Comparison of ENCODE assay signal across 1 cellular context in the genomic region with DNA sequence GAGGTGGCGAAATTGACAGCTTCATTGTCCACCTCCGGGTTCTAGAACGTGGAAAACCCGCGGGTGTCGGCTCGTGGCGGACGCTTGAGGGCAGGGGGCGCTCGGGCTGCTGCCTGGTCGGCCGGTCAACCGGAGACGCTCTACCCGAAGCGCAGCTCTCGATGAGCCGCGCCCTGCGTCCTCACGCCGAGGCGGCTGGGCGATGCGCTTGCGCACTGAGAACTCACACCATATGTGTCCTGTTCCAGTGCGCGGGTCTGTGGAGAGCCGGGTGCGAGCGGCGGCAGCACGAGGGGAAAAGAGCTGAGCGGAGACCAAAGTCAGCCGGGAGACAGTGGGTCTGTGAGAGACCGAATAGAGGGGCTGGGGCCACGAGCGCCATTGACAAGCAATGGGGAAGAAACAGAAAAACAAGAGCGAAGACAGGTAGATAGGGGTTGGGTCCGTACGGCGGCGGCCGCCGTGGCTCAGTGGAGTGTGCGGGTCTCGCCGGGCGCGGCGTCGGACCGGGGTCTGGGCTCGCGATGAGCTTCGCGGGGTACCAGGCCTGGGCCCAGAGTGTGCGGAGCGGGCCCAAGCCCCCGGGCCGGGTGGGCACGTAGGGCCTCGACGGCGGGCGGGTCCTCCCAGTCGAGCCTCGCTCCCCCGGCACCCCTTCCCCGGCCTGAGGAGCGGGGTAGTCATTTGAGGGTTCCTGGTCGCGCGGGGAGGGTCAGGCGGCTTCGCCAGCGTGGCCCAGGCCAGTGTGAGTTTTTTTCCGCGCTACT.
TF ChIP-seq lines count a peak whose summit lies in the region.

A gene with protein sequence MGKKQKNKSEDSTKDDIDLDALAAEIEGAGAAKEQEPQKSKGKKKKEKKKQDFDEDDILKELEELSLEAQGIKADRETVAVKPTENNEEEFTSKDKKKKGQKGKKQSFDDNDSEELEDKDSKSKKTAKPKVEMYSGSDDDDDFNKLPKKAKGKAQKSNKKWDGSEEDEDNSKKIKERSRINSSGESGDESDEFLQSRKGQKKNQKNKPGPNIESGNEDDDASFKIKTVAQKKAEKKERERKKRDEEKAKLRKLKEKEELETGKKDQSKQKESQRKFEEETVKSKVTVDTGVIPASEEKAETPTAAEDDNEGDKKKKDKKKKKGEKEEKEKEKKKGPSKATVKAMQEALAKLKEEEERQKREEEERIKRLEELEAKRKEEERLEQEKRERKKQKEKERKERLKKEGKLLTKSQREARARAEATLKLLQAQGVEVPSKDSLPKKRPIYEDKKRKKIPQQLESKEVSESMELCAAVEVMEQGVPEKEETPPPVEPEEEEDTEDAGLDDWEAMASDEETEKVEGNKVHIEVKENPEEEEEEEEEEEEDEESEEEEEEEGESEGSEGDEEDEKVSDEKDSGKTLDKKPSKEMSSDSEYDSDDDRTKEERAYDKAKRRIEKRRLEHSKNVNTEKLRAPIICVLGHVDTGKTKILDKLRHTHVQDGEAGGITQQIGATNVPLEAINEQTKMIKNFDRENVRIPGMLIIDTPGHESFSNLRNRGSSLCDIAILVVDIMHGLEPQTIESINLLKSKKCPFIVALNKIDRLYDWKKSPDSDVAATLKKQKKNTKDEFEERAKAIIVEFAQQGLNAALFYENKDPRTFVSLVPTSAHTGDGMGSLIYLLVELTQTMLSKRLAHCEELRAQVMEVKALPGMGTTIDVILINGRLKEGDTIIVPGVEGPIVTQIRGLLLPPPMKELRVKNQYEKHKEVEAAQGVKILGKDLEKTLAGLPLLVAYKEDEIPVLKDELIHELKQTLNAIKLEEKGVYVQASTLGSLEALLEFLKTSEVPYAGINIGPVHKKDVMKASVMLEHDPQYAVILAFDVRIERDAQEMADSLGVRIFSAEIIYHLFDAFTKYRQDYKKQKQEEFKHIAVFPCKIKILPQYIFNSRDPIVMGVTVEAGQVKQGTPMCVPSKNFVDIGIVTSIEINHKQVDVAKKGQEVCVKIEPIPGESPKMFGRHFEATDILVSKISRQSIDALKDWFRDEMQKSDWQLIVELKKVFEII (plus strand): TSS at position 226 of the 767 bp plus-strand sequence. CDS start 166 bp downstream, at position 392.

TF ChIP-seq in HEK293, 187 proteins besides CTCF, POLR2A, EP300 and RAD21 (continued from another document and continues in another):
- TF ChIP-seq, protein P1, sequence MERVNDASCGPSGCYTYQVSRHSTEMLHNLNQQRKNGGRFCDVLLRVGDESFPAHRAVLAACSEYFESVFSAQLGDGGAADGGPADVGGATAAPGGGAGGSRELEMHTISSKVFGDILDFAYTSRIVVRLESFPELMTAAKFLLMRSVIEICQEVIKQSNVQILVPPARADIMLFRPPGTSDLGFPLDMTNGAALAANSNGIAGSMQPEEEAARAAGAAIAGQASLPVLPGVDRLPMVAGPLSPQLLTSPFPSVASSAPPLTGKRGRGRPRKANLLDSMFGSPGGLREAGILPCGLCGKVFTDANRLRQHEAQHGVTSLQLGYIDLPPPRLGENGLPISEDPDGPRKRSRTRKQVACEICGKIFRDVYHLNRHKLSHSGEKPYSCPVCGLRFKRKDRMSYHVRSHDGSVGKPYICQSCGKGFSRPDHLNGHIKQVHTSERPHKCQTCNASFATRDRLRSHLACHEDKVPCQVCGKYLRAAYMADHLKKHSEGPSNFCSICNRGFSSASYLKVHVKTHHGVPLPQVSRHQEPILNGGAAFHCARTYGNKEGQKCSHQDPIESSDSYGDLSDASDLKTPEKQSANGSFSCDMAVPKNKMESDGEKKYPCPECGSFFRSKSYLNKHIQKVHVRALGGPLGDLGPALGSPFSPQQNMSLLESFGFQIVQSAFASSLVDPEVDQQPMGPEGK (tag by site-specific recombination; IDR thresholded peaks at IDR 0.05), result peak; percentile 13; the same call in 1 of the 2 replicates
- no peak for TF ChIP-seq MEIS1 (CRISPR knock-in tag; IDR thresholded peaks at IDR 0.05; ENCODE audit: borderline replicate concordance)
- TF ChIP-seq ZNF292 (tag by site-specific recombination; IDR thresholded peaks at IDR 0.05; ENCODE audit: borderline replicate concordance, low read depth), result no peak
- TF ChIP-seq, protein P2, sequence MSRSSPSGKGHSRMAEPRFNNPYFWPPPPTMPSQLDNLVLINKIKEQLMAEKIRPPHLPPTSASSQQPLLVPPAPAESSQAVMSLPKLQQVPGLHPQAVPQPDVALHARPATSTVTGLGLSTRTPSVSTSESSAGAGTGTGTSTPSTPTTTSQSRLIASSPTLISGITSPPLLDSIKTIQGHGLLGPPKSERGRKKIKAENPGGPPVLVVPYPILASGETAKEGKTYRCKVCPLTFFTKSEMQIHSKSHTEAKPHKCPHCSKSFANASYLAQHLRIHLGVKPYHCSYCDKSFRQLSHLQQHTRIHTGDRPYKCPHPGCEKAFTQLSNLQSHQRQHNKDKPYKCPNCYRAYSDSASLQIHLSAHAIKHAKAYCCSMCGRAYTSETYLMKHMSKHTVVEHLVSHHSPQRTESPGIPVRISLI (tag by site-specific recombination; IDR thresholded peaks at IDR 0.05), result peak; percentile 38; the same call in 1 of the 2 replicates
- no peak for TF ChIP-seq PRDM1 (tag by site-specific recombination; IDR thresholded peaks at IDR 0.05)
- 0 out of 2 replicates have a peak, but pooled peaks have one; percentile 28 for TF ChIP-seq ZNF843 (tag by site-specific recombination; IDR thresholded peaks at IDR 0.05)
- peak; percentile 50 for TF ChIP-seq ZNF76 (tag by site-specific recombination; IDR thresholded peaks at IDR 0.05; ENCODE audit: borderline replicate concordance, low read depth)
- TF ChIP-seq ZNF354C (tag by site-specific recombination; IDR thresholded peaks at IDR 0.05; ENCODE audit: borderline replicate concordance, low read depth), result no peak
- 0 out of 2 replicates have a peak, but pooled peaks have one; percentile 6 for TF ChIP-seq ZIC2 (tag by site-specific recombination; IDR thresholded peaks at IDR 0.05)
- TF ChIP-seq HOXA7 (CRISPR knock-in tag; IDR thresholded peaks at IDR 0.05; ENCODE audit: borderline replicate concordance), result no peak
- no peak; the same call in 1 of the 2 replicates for TF ChIP-seq ZNF629 (tag by site-specific recombination; IDR thresholded peaks at IDR 0.05)
- no peak for TF ChIP-seq KLF1 (tag by site-specific recombination; IDR thresholded peaks at IDR 0.05)
- no peak for TF ChIP-seq ZNF529 (tag by site-specific recombination; IDR thresholded peaks at IDR 0.05; ENCODE audit: insufficient replicate concordance)
- TF ChIP-seq, protein P3, sequence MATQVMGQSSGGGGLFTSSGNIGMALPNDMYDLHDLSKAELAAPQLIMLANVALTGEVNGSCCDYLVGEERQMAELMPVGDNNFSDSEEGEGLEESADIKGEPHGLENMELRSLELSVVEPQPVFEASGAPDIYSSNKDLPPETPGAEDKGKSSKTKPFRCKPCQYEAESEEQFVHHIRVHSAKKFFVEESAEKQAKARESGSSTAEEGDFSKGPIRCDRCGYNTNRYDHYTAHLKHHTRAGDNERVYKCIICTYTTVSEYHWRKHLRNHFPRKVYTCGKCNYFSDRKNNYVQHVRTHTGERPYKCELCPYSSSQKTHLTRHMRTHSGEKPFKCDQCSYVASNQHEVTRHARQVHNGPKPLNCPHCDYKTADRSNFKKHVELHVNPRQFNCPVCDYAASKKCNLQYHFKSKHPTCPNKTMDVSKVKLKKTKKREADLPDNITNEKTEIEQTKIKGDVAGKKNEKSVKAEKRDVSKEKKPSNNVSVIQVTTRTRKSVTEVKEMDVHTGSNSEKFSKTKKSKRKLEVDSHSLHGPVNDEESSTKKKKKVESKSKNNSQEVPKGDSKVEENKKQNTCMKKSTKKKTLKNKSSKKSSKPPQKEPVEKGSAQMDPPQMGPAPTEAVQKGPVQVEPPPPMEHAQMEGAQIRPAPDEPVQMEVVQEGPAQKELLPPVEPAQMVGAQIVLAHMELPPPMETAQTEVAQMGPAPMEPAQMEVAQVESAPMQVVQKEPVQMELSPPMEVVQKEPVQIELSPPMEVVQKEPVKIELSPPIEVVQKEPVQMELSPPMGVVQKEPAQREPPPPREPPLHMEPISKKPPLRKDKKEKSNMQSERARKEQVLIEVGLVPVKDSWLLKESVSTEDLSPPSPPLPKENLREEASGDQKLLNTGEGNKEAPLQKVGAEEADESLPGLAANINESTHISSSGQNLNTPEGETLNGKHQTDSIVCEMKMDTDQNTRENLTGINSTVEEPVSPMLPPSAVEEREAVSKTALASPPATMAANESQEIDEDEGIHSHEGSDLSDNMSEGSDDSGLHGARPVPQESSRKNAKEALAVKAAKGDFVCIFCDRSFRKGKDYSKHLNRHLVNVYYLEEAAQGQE (tag by site-specific recombination; IDR thresholded peaks at IDR 0.05), result 0 out of 2 replicates have a peak, but pooled peaks have one; percentile 30
- no peak for TF ChIP-seq ZNF202 (tag by site-specific recombination; IDR thresholded peaks at IDR 0.05; ENCODE audit: borderline replicate concordance)
- no peak for TF ChIP-seq ZNF560 (tag by site-specific recombination; IDR thresholded peaks at IDR 0.05; ENCODE audit: borderline replicate concordance)
- TF ChIP-seq ZNF391 (tag by site-specific recombination; IDR thresholded peaks at IDR 0.05; ENCODE audit: borderline replicate concordance, low read depth), result no peak
- no peak for TF ChIP-seq KLF9 (tag by site-specific recombination; IDR thresholded peaks at IDR 0.05; ENCODE audit: low read depth)
- peak; percentile 14; the same call in 1 of the 2 replicates for TF ChIP-seq ZBTB20 (tag by site-specific recombination; IDR thresholded peaks at IDR 0.05)
- TF ChIP-seq, protein P4, sequence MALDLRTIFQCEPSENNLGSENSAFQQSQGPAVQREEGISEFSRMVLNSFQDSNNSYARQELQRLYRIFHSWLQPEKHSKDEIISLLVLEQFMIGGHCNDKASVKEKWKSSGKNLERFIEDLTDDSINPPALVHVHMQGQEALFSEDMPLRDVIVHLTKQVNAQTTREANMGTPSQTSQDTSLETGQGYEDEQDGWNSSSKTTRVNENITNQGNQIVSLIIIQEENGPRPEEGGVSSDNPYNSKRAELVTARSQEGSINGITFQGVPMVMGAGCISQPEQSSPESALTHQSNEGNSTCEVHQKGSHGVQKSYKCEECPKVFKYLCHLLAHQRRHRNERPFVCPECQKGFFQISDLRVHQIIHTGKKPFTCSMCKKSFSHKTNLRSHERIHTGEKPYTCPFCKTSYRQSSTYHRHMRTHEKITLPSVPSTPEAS (tag by site-specific recombination; IDR thresholded peaks at IDR 0.05), result no peak
- no peak for TF ChIP-seq ZNF558 (tag by site-specific recombination; IDR thresholded peaks at IDR 0.05)
- no peak for TF ChIP-seq ZNF433 (tag by site-specific recombination; IDR thresholded peaks at IDR 0.05; ENCODE audit: low read depth)
- TF ChIP-seq, protein P5, sequence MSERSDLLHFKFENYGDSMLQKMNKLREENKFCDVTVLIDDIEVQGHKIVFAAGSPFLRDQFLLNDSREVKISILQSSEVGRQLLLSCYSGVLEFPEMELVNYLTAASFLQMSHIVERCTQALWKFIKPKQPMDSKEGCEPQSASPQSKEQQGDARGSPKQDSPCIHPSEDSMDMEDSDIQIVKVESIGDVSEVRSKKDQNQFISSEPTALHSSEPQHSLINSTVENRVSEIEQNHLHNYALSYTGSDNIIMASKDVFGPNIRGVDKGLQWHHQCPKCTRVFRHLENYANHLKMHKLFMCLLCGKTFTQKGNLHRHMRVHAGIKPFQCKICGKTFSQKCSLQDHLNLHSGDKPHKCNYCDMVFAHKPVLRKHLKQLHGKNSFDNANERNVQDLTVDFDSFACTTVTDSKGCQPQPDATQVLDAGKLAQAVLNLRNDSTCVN (tag by site-specific recombination; optimal IDR thresholded peaks at IDR 0.05), result peak; percentile 93
- 0 out of 2 replicates have a peak, but pooled peaks have one; percentile 16 for TF ChIP-seq ZNF324 (tag by site-specific recombination; IDR thresholded peaks at IDR 0.05)
- no peak for TF ChIP-seq ZNF624 (tag by site-specific recombination; IDR thresholded peaks at IDR 0.05)
- peak; percentile 61 for TF ChIP-seq ZNF335 (tag by site-specific recombination; conservative IDR thresholded peaks at IDR 0.05)
- TF ChIP-seq ZNF501 (tag by site-specific recombination; IDR thresholded peaks at IDR 0.05), result 0 out of 2 replicates have a peak, but pooled peaks have one; percentile 49
- TF ChIP-seq ZEB2 (tag by site-specific recombination; IDR thresholded peaks at IDR 0.05), result peak; percentile 61; the same call in 1 of the 2 replicates
- no peak for TF ChIP-seq ZNF514 (tag by site-specific recombination; IDR thresholded peaks at IDR 0.05)
- TF ChIP-seq, protein P6, sequence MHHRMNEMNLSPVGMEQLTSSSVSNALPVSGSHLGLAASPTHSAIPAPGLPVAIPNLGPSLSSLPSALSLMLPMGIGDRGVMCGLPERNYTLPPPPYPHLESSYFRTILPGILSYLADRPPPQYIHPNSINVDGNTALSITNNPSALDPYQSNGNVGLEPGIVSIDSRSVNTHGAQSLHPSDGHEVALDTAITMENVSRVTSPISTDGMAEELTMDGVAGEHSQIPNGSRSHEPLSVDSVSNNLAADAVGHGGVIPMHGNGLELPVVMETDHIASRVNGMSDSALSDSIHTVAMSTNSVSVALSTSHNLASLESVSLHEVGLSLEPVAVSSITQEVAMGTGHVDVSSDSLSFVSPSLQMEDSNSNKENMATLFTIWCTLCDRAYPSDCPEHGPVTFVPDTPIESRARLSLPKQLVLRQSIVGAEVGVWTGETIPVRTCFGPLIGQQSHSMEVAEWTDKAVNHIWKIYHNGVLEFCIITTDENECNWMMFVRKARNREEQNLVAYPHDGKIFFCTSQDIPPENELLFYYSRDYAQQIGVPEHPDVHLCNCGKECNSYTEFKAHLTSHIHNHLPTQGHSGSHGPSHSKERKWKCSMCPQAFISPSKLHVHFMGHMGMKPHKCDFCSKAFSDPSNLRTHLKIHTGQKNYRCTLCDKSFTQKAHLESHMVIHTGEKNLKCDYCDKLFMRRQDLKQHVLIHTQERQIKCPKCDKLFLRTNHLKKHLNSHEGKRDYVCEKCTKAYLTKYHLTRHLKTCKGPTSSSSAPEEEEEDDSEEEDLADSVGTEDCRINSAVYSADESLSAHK (tag by site-specific recombination; IDR thresholded peaks at IDR 0.05), result no peak
- TF ChIP-seq, protein P7, sequence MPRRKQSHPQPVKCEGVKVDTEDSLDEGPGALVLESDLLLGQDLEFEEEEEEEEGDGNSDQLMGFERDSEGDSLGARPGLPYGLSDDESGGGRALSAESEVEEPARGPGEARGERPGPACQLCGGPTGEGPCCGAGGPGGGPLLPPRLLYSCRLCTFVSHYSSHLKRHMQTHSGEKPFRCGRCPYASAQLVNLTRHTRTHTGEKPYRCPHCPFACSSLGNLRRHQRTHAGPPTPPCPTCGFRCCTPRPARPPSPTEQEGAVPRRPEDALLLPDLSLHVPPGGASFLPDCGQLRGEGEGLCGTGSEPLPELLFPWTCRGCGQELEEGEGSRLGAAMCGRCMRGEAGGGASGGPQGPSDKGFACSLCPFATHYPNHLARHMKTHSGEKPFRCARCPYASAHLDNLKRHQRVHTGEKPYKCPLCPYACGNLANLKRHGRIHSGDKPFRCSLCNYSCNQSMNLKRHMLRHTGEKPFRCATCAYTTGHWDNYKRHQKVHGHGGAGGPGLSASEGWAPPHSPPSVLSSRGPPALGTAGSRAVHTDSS (tag by site-specific recombination; IDR thresholded peaks at IDR 0.05), result no peak
- TF ChIP-seq ZNF707 (tag by site-specific recombination; IDR thresholded peaks at IDR 0.05), result no peak
- TF ChIP-seq YY1 (tag by site-specific recombination; IDR thresholded peaks at IDR 0.05), result peak; percentile 30; the same call in 1 of the 2 replicates
- no peak for TF ChIP-seq ZNF24 (tag by site-specific recombination; IDR thresholded peaks at IDR 0.05)
- no peak for TF ChIP-seq ZNF548 (tag by site-specific recombination; IDR thresholded peaks at IDR 0.05)
- no peak for TF ChIP-seq ZNF776 (tag by site-specific recombination; IDR thresholded peaks at IDR 0.05; ENCODE audit: borderline replicate concordance)
